ENCODE assay signal across 25 cellular contexts in the genomic region with DNA sequence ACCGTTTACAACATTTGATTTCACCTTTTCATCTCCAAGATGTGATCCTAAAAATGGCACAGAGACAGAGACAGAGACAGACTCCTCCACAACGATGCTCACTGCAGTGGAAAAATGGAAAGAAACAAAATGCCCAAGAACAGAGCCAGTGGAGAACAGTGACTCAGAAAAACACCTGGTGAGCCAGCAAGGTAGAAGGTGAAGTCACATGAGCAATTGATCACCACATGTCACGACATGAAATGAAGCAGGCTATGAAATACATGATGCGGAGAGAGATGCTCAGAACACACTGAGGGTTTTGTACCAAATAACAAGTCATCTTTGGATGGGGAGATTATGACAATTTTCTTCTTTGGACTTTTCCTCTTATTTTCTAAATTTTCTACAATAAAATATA. TPM values are rescaled to one million over a fixed set of nuclear protein-coding genes. Genes with fewer than 3 reads are reported as not detected.
DNase-seq lines count a peak whose midpoint lies in the region; FAIRE-seq and TF ChIP-seq lines count a peak whose summit lies in the region.
"Had no signal": no experiment of that assay in that cellular context is flagged by ENCODE, and none has a peak within 500 bp of the region (broad histone marks: within the 10 kb centered on the region; RNA-seq: fewer than 3 reads in every experiment).

No MANE protein-coding gene starts in this region.

- no peak for TF ChIP-seq EP300 in Ishikawa (IDR thresholded peaks at IDR 0.05; ENCODE audit: borderline replicate concordance)

- no peak for FAIRE-seq in GM19239 (lab: Jason Lieb, UNC)

- peak; percentile 75 for DNase-seq in RWPE1 (ENCODE audit: low spot score)
- peak; percentile 88 for DNase-seq in epithelial cell of esophagus (ENCODE audit: low read depth)
- no peak for DNase-seq in prostate gland (ENCODE audit: low spot score)
- DNase-seq in GM19239 (ENCODE audit: insufficient read length, low spot score), result no peak
- no peak for DNase-seq in GDM1 (lab: John Stamatoyannopoulos, UW)
- no peak for DNase-seq in NCI-H446 (lab: John Stamatoyannopoulos, UW)
- DNase-seq: C1 segment of cervical spinal cord; Caco-2; CD4-positive, alpha-beta memory T cell; DND-41; H9; NCI-H1048; NCI-H1694; NCI-H2081; NCI-H345; NCI-H524 treated with DMSO at 0.1 percent for 48 hours; NCI-H774; PC-9; SHP77; T-cell had no signal

- TF ChIP-seq POLR2A in prostate gland (IDR thresholded peaks at IDR 0.05), result no peak

- POLR2A ChIA-PET in RWPE1 (lab: Yijun Ruan, JAX; ENCODE audit: low non-redundant PET), result no interaction called here

- H3K27ac ChIP-seq in RWPE1 (no peak overlapping the region), prostate gland (peak overlapping the region; percentile 7 to 80)
- H3K27ac ChIP-seq: KMS-11, PC-9 had no signal

- no peaks in the 10 kb centered on the region for H3K36me3 ChIP-seq in prostate gland

- no peak overlapping the region for H3K4me3 ChIP-seq in epithelial cell of esophagus (ENCODE audit: low read length)
- H3K4me3 ChIP-seq in prostate gland, result peak overlapping the region in 1 of 2 donors; percentile 23
- H3K4me3 ChIP-seq: PC-9 had no signal

- WGBS in prostate gland, result 44% methylated on average over 4 of the region's 4 CpGs

- H3K27me3 ChIP-seq in prostate gland (replicated peaks; ENCODE audit: insufficient read depth), result no peaks in the 10 kb centered on the region

- TF ChIP-seq RAD21 in Ishikawa (IDR thresholded peaks at IDR 0.05; ENCODE audit: low read depth), result no peak

- no peak for TF ChIP-seq CTCF in RWPE1 (conservative IDR thresholded peaks at IDR 0.05; ENCODE audit: low read depth)
- no peak for TF ChIP-seq CTCF in epithelial cell of esophagus (IDR thresholded peaks at IDR 0.05; ENCODE audit: insufficient read depth, low read depth, low read length, missing control alignments)
- no peak for TF ChIP-seq CTCF in prostate gland (IDR thresholded peaks at IDR 0.05)

- intact Hi-C loops in prostate gland (cut with DNase I), result no loop called here

- CTCF ChIA-PET in RWPE1 (lab: Yijun Ruan, JAX), result no interaction called here

- no peaks in the 10 kb centered on the region for H3K9me3 ChIP-seq in prostate gland
- H3K9me3 ChIP-seq: Caco-2 had no signal

- no peaks in the 10 kb centered on the region for H3K4me1 ChIP-seq in prostate gland (replicated peaks)

TF ChIP-seq in Ishikawa, 13 proteins besides CTCF, POLR2A, EP300 and RAD21:
- TF ChIP-seq TCF12 (IDR thresholded peaks at IDR 0.05; ENCODE audit: low read depth) (no peak), CREB1 (IDR thresholded peaks at IDR 0.05; ENCODE audit: low read depth) (no peak), ZBTB7A (IDR thresholded peaks at IDR 0.05; ENCODE audit: low read depth) (no peak), TEAD4 (IDR thresholded peaks at IDR 0.05) (no peak), TAF1 (IDR thresholded peaks at IDR 0.05; ENCODE audit: low read depth) (no peak), EGR1 (IDR thresholded peaks at IDR 0.05) (no peak), NFIC (IDR thresholded peaks at IDR 0.05) (no peak)
- TF ChIP-seq, protein P1, sequence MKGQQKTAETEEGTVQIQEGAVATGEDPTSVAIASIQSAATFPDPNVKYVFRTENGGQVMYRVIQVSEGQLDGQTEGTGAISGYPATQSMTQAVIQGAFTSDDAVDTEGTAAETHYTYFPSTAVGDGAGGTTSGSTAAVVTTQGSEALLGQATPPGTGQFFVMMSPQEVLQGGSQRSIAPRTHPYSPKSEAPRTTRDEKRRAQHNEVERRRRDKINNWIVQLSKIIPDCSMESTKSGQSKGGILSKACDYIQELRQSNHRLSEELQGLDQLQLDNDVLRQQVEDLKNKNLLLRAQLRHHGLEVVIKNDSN (IDR thresholded peaks at IDR 0.05), result peak; percentile 52
- TF ChIP-seq, protein P2, sequence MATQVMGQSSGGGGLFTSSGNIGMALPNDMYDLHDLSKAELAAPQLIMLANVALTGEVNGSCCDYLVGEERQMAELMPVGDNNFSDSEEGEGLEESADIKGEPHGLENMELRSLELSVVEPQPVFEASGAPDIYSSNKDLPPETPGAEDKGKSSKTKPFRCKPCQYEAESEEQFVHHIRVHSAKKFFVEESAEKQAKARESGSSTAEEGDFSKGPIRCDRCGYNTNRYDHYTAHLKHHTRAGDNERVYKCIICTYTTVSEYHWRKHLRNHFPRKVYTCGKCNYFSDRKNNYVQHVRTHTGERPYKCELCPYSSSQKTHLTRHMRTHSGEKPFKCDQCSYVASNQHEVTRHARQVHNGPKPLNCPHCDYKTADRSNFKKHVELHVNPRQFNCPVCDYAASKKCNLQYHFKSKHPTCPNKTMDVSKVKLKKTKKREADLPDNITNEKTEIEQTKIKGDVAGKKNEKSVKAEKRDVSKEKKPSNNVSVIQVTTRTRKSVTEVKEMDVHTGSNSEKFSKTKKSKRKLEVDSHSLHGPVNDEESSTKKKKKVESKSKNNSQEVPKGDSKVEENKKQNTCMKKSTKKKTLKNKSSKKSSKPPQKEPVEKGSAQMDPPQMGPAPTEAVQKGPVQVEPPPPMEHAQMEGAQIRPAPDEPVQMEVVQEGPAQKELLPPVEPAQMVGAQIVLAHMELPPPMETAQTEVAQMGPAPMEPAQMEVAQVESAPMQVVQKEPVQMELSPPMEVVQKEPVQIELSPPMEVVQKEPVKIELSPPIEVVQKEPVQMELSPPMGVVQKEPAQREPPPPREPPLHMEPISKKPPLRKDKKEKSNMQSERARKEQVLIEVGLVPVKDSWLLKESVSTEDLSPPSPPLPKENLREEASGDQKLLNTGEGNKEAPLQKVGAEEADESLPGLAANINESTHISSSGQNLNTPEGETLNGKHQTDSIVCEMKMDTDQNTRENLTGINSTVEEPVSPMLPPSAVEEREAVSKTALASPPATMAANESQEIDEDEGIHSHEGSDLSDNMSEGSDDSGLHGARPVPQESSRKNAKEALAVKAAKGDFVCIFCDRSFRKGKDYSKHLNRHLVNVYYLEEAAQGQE (IDR thresholded peaks at IDR 0.05; ENCODE audit: low read depth), result no peak

RNA-seq across cellular contexts. Expression of a gene that starts 3.5 kb away (rescaled TPM):
- 1,000 to 10,000 TPM; 1,381 to 2,749 TPM for total RNA-seq in prostate gland
- total RNA-seq: A673; CD4-positive, alpha-beta memory T cell; H9; PC-9; RPMI7951; SK-MEL-5; T-cell had no signal

RNA-seq across cellular contexts. Expression of a gene that starts 12.1 kb away (rescaled TPM):
- 100 to 1,000 TPM; 131 to 434 TPM for total RNA-seq in prostate gland

Comparison
In these comparisons a context has a peak if more than half of its experiments do, and no peak if none do; other contexts are left out.
1. DNase-seq: peak in RWPE1 (single experiment) and epithelial cell of esophagus (single experiment); none in prostate gland (single experiment), GM19239 (single experiment), GDM1 (single experiment) and NCI-H446 (0 of 2).